In genomic region chr1:1374861-1375662, GRCh38 we compare ENCODE assay signal across 1 cellular context.
TF ChIP-seq lines count a peak whose summit lies in the region.

Gene AURKAIP1 (minus strand): TSS chr1:1375207. CDS start chr1:1374756, 451 bp downstream.

TF ChIP-seq in H1, 55 proteins besides CTCF, POLR2A, EP300 and RAD21 (continued from another document):
- no peak for TF ChIP-seq SP2 (IDR thresholded peaks at IDR 0.05; ENCODE audit: low read length)
- TF ChIP-seq MAFK (IDR thresholded peaks at IDR 0.05; ENCODE audit: low read depth, low read length), result no peak
- no peak for TF ChIP-seq SAP30 (IDR thresholded peaks at IDR 0.05; ENCODE audit: insufficient read depth, insufficient replicate concordance, low read length)
- TF ChIP-seq, protein P1, sequence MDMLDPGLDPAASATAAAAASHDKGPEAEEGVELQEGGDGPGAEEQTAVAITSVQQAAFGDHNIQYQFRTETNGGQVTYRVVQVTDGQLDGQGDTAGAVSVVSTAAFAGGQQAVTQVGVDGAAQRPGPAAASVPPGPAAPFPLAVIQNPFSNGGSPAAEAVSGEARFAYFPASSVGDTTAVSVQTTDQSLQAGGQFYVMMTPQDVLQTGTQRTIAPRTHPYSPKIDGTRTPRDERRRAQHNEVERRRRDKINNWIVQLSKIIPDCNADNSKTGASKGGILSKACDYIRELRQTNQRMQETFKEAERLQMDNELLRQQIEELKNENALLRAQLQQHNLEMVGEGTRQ (IDR thresholded peaks at IDR 0.05; ENCODE audit: low read length), result no peak
- TF ChIP-seq ZNF274 (IDR thresholded peaks at IDR 0.05; ENCODE audit: borderline replicate concordance, extremely low read depth, low read length), result no peak
- no peak; the same call in 1 of the 2 replicates for TF ChIP-seq RFX5 (IDR thresholded peaks at IDR 0.05; ENCODE audit: borderline replicate concordance, low read depth, low read length)
- TF ChIP-seq, protein P2, sequence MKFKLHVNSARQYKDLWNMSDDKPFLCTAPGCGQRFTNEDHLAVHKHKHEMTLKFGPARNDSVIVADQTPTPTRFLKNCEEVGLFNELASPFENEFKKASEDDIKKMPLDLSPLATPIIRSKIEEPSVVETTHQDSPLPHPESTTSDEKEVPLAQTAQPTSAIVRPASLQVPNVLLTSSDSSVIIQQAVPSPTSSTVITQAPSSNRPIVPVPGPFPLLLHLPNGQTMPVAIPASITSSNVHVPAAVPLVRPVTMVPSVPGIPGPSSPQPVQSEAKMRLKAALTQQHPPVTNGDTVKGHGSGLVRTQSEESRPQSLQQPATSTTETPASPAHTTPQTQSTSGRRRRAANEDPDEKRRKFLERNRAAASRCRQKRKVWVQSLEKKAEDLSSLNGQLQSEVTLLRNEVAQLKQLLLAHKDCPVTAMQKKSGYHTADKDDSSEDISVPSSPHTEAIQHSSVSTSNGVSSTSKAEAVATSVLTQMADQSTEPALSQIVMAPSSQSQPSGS (IDR thresholded peaks at IDR 0.05; ENCODE audit: low read length), result peak; percentile 57; the same call in 1 of the 2 replicates
- TF ChIP-seq SIN3A (conservative IDR thresholded peaks at IDR 0.05 in 1 of 2, IDR thresholded peaks at IDR 0.05 in 1 of 2; ENCODE audit: low read depth in 1 of 2, low read length in 2 of 2), result peak in 1 of 2 experiments; percentile 97; a peak in 3 of 4 replicates
- peak; percentile 98 for TF ChIP-seq GABPA (IDR thresholded peaks at IDR 0.05; ENCODE audit: borderline replicate concordance, insufficient read depth, low read length)
- no peak for TF ChIP-seq JUN (IDR thresholded peaks at IDR 0.05; ENCODE audit: low read depth, low read length)
- TF ChIP-seq NRF1 (IDR thresholded peaks at IDR 0.05; ENCODE audit: low read depth, low read length), result no peak
- no peak for TF ChIP-seq RNF2 (IDR thresholded peaks at IDR 0.05; ENCODE audit: borderline replicate concordance, low read depth, low read length, missing control alignments, poor library complexity, severe bottlenecking)
- TF ChIP-seq MAX (IDR thresholded peaks at IDR 0.05), result peak; percentile 81
- TF ChIP-seq SIRT6 (IDR thresholded peaks at IDR 0.05; ENCODE audit: low read length), result no peak
- TF ChIP-seq SRF (IDR thresholded peaks at IDR 0.05; ENCODE audit: low read depth, low read length), result peak; percentile 43; the same call in 1 of the 2 replicates
- no peak for TF ChIP-seq NANOG (IDR thresholded peaks at IDR 0.05; ENCODE audit: insufficient read depth, low read depth, low read length, poor library complexity, severe bottlenecking)
- TF ChIP-seq CREB1 (IDR thresholded peaks at IDR 0.05), result peak; percentile 85
- TF ChIP-seq POU5F1 (IDR thresholded peaks at IDR 0.05; ENCODE audit: low read depth, low read length), result no peak
- peak; percentile 97 for TF ChIP-seq CHD2 (IDR thresholded peaks at IDR 0.05; ENCODE audit: low read length)
- TF ChIP-seq GTF2F1 (IDR thresholded peaks at IDR 0.05; ENCODE audit: borderline replicate concordance, low read depth, low read length), result peak; percentile 84; the same call in 1 of the 2 replicates
- TF ChIP-seq, protein P3, sequence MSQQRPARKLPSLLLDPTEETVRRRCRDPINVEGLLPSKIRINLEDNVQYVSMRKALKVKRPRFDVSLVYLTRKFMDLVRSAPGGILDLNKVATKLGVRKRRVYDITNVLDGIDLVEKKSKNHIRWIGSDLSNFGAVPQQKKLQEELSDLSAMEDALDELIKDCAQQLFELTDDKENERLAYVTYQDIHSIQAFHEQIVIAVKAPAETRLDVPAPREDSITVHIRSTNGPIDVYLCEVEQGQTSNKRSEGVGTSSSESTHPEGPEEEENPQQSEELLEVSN (IDR thresholded peaks at IDR 0.05), result peak; percentile 71
- TF ChIP-seq SUZ12 (IDR thresholded peaks at IDR 0.05; ENCODE audit: low read length), result no peak
- TF ChIP-seq TEAD4 (IDR thresholded peaks at IDR 0.05; ENCODE audit: low read depth, low read length), result no peak
- TF ChIP-seq CTBP2 (IDR thresholded peaks at IDR 0.05; ENCODE audit: borderline replicate concordance, insufficient read depth, insufficient read length, low read length), result no peak
- TF ChIP-seq FOSL1 (IDR thresholded peaks at IDR 0.05; ENCODE audit: insufficient read depth, low read depth, low read length), result no peak
- peak; percentile 81 for TF ChIP-seq TBP (IDR thresholded peaks at IDR 0.05; ENCODE audit: low read depth, low read length)
- no peak for TF ChIP-seq BCL11A (IDR thresholded peaks at IDR 0.05; ENCODE audit: low read depth in 2 of 2, low read length in 2 of 2)
- no peak for TF ChIP-seq YY1 (IDR thresholded peaks at IDR 0.05; ENCODE audit: low read depth, low read length)
- TF ChIP-seq KDM4A (IDR thresholded peaks at IDR 0.05; ENCODE audit: low read depth, low read length, severe bottlenecking), result no peak
- peak; percentile 84 for TF ChIP-seq PHF8 (conservative IDR thresholded peaks at IDR 0.05; ENCODE audit: low read depth, low read length)
- TF ChIP-seq CHD1 (IDR thresholded peaks at IDR 0.05; ENCODE audit: low read depth, low read length), result no peak
- no peak for TF ChIP-seq KDM1A (IDR thresholded peaks at IDR 0.05; ENCODE audit: borderline replicate concordance, low read length)
- no peak for TF ChIP-seq TCF12 (IDR thresholded peaks at IDR 0.05; ENCODE audit: low read depth, low read length)
- TF ChIP-seq CHD7 (IDR thresholded peaks at IDR 0.05; ENCODE audit: insufficient replicate concordance, low read length), result no peak
- TF ChIP-seq RXRA (IDR thresholded peaks at IDR 0.05; ENCODE audit: insufficient read depth, low read depth, low read length), result no peak
- TF ChIP-seq BRCA1 (IDR thresholded peaks at IDR 0.05; ENCODE audit: low read depth, low read length), result peak; percentile 87
- TF ChIP-seq HDAC6 (IDR thresholded peaks at IDR 0.05; ENCODE audit: low read depth, low read length), result no peak
